Comparison of ENCODE assay signal across 10 cellular contexts in the genomic region with DNA sequence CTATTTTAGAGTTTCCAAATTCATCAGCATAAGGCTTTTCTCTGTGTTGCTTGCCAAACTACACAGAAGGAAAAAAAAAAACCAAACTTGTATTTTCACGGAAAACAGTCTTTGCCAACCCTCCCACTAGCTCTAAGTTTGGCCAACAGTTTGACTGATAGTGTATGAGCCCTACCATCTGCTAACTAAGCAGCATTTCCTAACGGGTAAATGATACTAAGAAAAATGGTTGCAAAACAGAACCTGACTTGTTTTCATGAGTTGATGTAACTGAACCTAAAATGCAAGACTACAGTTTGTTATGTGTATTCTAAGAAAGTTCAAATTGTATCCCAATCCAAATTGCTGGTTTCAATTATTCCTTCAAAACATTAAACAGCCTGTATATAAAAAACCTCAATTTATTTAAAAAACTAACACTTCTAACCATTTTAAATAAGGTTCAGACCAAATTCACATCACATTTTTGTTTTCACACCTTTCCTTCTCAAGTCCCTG.
DNase-seq lines count a peak whose midpoint lies in the region; ATAC-seq and TF ChIP-seq lines count a peak whose summit lies in the region.
"Had no signal": no experiment of that assay in that cellular context is flagged by ENCODE, and none has a peak within 500 bp of the region (broad histone marks: within the 10 kb centered on the region; RNA-seq: fewer than 3 reads in every experiment).

No MANE protein-coding gene starts in this region.

- TF ChIP-seq CTCF in AG10803 (conservative IDR thresholded peaks at IDR 0.05; ENCODE audit: low read length) = no peak
- TF ChIP-seq CTCF in omental fat pad (IDR thresholded peaks at IDR 0.05) = no peak

- peak; percentile 81 for ATAC-seq in omental fat pad (ENCODE audit: low FRiP score)
- no peak for ATAC-seq in activated CD4-positive, CD25-positive, alpha-beta regulatory T cell treated with anti-CD3 and anti-CD28 coated beads, Interleukin-2, amount 50 U/mL, for 24 hours
- ATAC-seq in HG02973 (IDR thresholded peaks at IDR 0.05; ENCODE audit: unreplicated experiment) = no peak
- ATAC-seq: WTC11 had no signal

- no peak overlapping the region for H3K4me3 ChIP-seq in AG10803 (ENCODE audit: low read length)

- DNase-seq in AG10803 (ENCODE audit: low read depth) (peak; percentile 83), MV-4-11 (lab: John Stamatoyannopoulos, UW) (peak; percentile 76), dermis microvascular lymphatic vessel endothelial cell (ENCODE audit: low read depth in 2 of 2) (peak; percentile 23 to 78), omental fat pad (ENCODE audit: low spot score) (no peak), iPS-NIHi11 (ENCODE audit: low spot score) (no peak), GDM1 (lab: John Stamatoyannopoulos, UW) (no peak)
- DNase-seq: NCI-H1105 treated with DMSO at 0.1 percent for 48 hours had no signal

Comparison
In these comparisons a context has a peak if more than half of its experiments do, and no peak if none do; other contexts are left out.
1. DNase-seq: peak in AG10803 (single experiment), MV-4-11 (single experiment) and dermis microvascular lymphatic vessel endothelial cell (2 of 2); none in omental fat pad (single experiment), iPS-NIHi11 (single experiment) and GDM1 (single experiment).